In genomic region chr3:48190911-48191310, GRCh38 we compare ENCODE assay signal across 23 cellular contexts. TPM values are rescaled to one million over a fixed set of nuclear protein-coding genes. Genes with fewer than 3 reads are reported as not detected.
DNase-seq lines count a peak whose midpoint lies in the region; ATAC-seq and TF ChIP-seq lines count a peak whose summit lies in the region.
"Had no signal": no experiment of that assay in that cellular context is flagged by ENCODE, and none has a peak within 500 bp of the region (broad histone marks: within the 10 kb centered on the region; RNA-seq: fewer than 3 reads in every experiment).

No MANE protein-coding gene starts in this region.

- H4K8ac ChIP-seq in neuronal stem cell (ENCODE audit: low read depth, low read length): no peak overlapping the region

- H3K9me3 Mint-ChIP-seq in brain: no peaks in the 10 kb centered on the region
- H3K9me3 Mint-ChIP-seq: HFFc6 had no signal

- intact Hi-C loops in A673 (cut with micrococcal nuclease; ENCODE audit: unreplicated experiment) (no loop called here), heart right ventricle (cut with DNase I) (loop anchor here in 1 of 10 donors (10.0 kb wide), 1 partner anchor 244 kb away; the partner anchor contains the start of gene PLXNB1)

- H3K27me3 Mint-ChIP-seq in brain: peaks cover 10% of the 10 kb centered on the region

- H3K79me2 ChIP-seq in MM.1S (ENCODE audit: low read length): peaks cover 18% of the 10 kb centered on the region

- H2BK12ac ChIP-seq in neuronal stem cell (ENCODE audit: low read length): no peak overlapping the region

- H3K9ac ChIP-seq in neuronal stem cell (ENCODE audit: low read depth, low read length, poor library complexity) (no peak overlapping the region), MM.1S (ENCODE audit: low read length) (no peak overlapping the region)
- H3K9ac ChIP-seq: SK-N-SH had no signal

- TF ChIP-seq CTCF in brain (conservative IDR thresholded peaks at IDR 0.05) (no peak), A673 (conservative IDR thresholded peaks at IDR 0.05; ENCODE audit: low read depth, low read length) (no peak), MM.1S (IDR thresholded peaks at IDR 0.05; ENCODE audit: low read length) (no peak), heart right ventricle (IDR thresholded peaks at IDR 0.05) (no peak)

- H3F3A ChIP-seq in MM.1S (ENCODE audit: insufficient read depth, low read length): no peaks in the 10 kb centered on the region

- peaks cover 33% of the 10 kb centered on the region for H3K4me1 Mint-ChIP-seq in brain

- no peak overlapping the region for H3K27ac ChIP-seq in neuronal stem cell (replicated peaks; ENCODE audit: low read length)
- H3K27ac ChIP-seq in A673 (ENCODE audit: low read depth, low read length, poor library complexity, severe bottlenecking): no peak overlapping the region
- H3K27ac ChIP-seq in MM.1S (ENCODE audit: low read length): no peak overlapping the region
- no peak overlapping the region for H3K27ac ChIP-seq in heart right ventricle

- no peak overlapping the region for H2AK5ac ChIP-seq in neuronal stem cell (ENCODE audit: low read depth, low read length)

- DNase-seq in HT-29 (ENCODE audit: low spot score) (peak; percentile 47), islet precursor cell (peak; percentile 33), neuronal stem cell (ENCODE audit: low spot score) (no peak), A673 (ENCODE audit: low spot score) (no peak), MM.1S (no peak), putamen (ENCODE audit: low spot score) (no peak), heart right ventricle (no peak)
- DNase-seq: CD4-positive, CD25-positive, alpha-beta regulatory T cell; COR-L47; DMS 273 treated with DMSO at 0.1 percent for 48 hours; HFFc6; KG1; NCI-H1105; NCI-H146; NCI-H2029 treated with DMSO at 0.1 percent for 48 hours; NCI-H226; NCI-H510A treated with DMSO at 0.1 percent for 48 hours; NCI-H748 treated with DMSO at 0.1 percent for 48 hours; SIG-M5; SK-N-SH had no signal

- no peak overlapping the region for H3K4me3 Mint-ChIP-seq in brain
- H3K4me3 Mint-ChIP-seq: HFFc6 had no signal

- H3K18ac ChIP-seq in neuronal stem cell (ENCODE audit: low read length): no peak overlapping the region

- H2BK15ac ChIP-seq in neuronal stem cell (ENCODE audit: low read length): no peak overlapping the region

- no CpG with 5 or more reads among the region's 3 CpGs for WGBS in neuronal stem cell (ENCODE audit: extremely low coverage in 2 of 2, insufficient read length in 2 of 2, insufficient replicate concordance in 1 of 2), 2 donors
- WGBS in heart right ventricle, 2 donors: 76 to 78% methylated on average over 3 of the region's 3 CpGs

- ATAC-seq in heart right ventricle: no peak
- ATAC-seq: Panc1 had no signal

- no peaks in the 10 kb centered on the region for H3K36me3 Mint-ChIP-seq in brain
- H3K36me3 Mint-ChIP-seq: CD4-positive, CD25-positive, alpha-beta regulatory T cell had no signal

- no peak overlapping the region for H3K4me2 ChIP-seq in neuronal stem cell (ENCODE audit: insufficient read depth, low read length, poor library complexity, severe bottlenecking)
- no peak overlapping the region for H3K4me2 ChIP-seq in MM.1S (ENCODE audit: low read depth, low read length)
- H3K4me2 ChIP-seq: SK-N-SH had no signal

- no peak overlapping the region for H2BK120ac ChIP-seq in neuronal stem cell (ENCODE audit: low read depth, low read length)

- BruUV-seq in A673 (replicated peaks; lab: Mats Ljungman, UMichigan): no TSS peak

- H3K4me3 ChIP-seq in neuronal stem cell (ENCODE audit: low read length in 2 of 2): no peak overlapping the region
- H3K4me3 ChIP-seq in A673 (ENCODE audit: low read depth, low read length, poor library complexity, severe bottlenecking): no peak overlapping the region
- H3K4me3 ChIP-seq in MM.1S (ENCODE audit: low read length): no peak overlapping the region
- H3K4me3 ChIP-seq in heart right ventricle: no peak overlapping the region

- no peak overlapping the region for H4K91ac ChIP-seq in neuronal stem cell (ENCODE audit: low read depth, low read length, poor library complexity)

- H3K36me3 ChIP-seq in neuronal stem cell (replicated peaks in 1 of 2; ENCODE audit: control insufficient read depth in 2 of 2, insufficient read depth in 2 of 2, low read length in 2 of 2) (peaks cover 0 to 10% of the 10 kb centered on the region in 2 donors), A673 (ENCODE audit: insufficient read depth, low read length, poor library complexity, severe bottlenecking) (peaks cover 2% of the 10 kb centered on the region), MM.1S (replicated peaks; ENCODE audit: insufficient read depth, low read length) (peaks cover 2% of the 10 kb centered on the region), heart right ventricle (peaks cover 0 to 3% (median 0%) of the 10 kb centered on the region in 9 donors)

- H3K27me3 ChIP-seq in neuronal stem cell (ENCODE audit: control insufficient read depth in 3 of 3, insufficient read depth in 3 of 3, low read depth in 1 of 3, low read length in 3 of 3) (peaks cover 0 to 2% (median 0%) of the 10 kb centered on the region in 3 experiments), A673 (replicated peaks; ENCODE audit: insufficient read depth, low read depth, low read length, poor library complexity) (no peaks in the 10 kb centered on the region), MM.1S (replicated peaks; ENCODE audit: insufficient read depth, low read length) (no peaks in the 10 kb centered on the region), heart right ventricle (no peaks in the 10 kb centered on the region)

- H2BK5ac ChIP-seq in neuronal stem cell (ENCODE audit: low read length): no peak overlapping the region

- peak overlapping the region in 3 of 5 experiments; percentile 17 to 93 (median 75) for H3K27ac Mint-ChIP-seq in brain
- H3K27ac Mint-ChIP-seq: HFFc6 had no signal

- peaks cover 8% of the 10 kb centered on the region for H3K79me1 ChIP-seq in neuronal stem cell (ENCODE audit: low read depth, low read length)

- H4K20me1 ChIP-seq in MM.1S (ENCODE audit: insufficient read depth, low read length): no peaks in the 10 kb centered on the region

- H2AFZ ChIP-seq in neuronal stem cell (ENCODE audit: low read length) (peak overlapping the region; percentile 83), MM.1S (ENCODE audit: low read length) (no peak overlapping the region)

- H3K9me3 ChIP-seq in neuronal stem cell (replicated peaks in 1 of 2; ENCODE audit: control insufficient read depth in 2 of 2, insufficient read depth in 1 of 2, low read depth in 1 of 2, low read length in 2 of 2) (no peaks in the 10 kb centered on the region), A673 (ENCODE audit: low read depth, low read length, poor library complexity, severe bottlenecking) (no peaks in the 10 kb centered on the region), MM.1S (replicated peaks; ENCODE audit: insufficient read depth, low read length) (no peaks in the 10 kb centered on the region), heart right ventricle (no peaks in the 10 kb centered on the region)
- H3K9me3 ChIP-seq: SK-N-SH had no signal

- H3K4me1 ChIP-seq in neuronal stem cell (ENCODE audit: control insufficient read depth in 2 of 2, insufficient read depth in 1 of 2, low read depth in 1 of 2, low read length in 2 of 2) (peaks cover 9 to 16% of the 10 kb centered on the region in 2 donors), A673 (ENCODE audit: insufficient read depth, low read length, poor library complexity, severe bottlenecking) (peaks cover 4% of the 10 kb centered on the region), MM.1S (ENCODE audit: low read length) (peaks cover 3% of the 10 kb centered on the region), heart right ventricle (peaks cover 0 to 19% (median 14%) of the 10 kb centered on the region in 9 donors)

- no peak overlapping the region for H3K23ac ChIP-seq in neuronal stem cell (ENCODE audit: low read depth, low read length, poor library complexity)

- no peak overlapping the region for H3K14ac ChIP-seq in neuronal stem cell (ENCODE audit: low read length)

- CTCF ChIA-PET in A673 (lab: Charles Lee): no interaction called here

- POLR2A ChIA-PET in A673 (lab: Charles Lee; ENCODE audit: low non-redundant PET): no interaction called here

- peak overlapping the region; percentile 85 for H3K4ac ChIP-seq in neuronal stem cell (ENCODE audit: low read length)

- H3K9me2 ChIP-seq in MM.1S (replicated peaks; ENCODE audit: insufficient read depth, low read length): no peaks in the 10 kb centered on the region
- H3K9me2 ChIP-seq: SK-N-SH had no signal

RNA-seq across cellular contexts. Expression of gene CDC25A, which starts 2.7 kb away (rescaled TPM):
- 16.3 and 33.6 TPM in 2 replicates for total RNA-seq in HT-29 (2014; rRNA removed; shearing (Covaris generic))
- 3.5 TPM for polyA plus RNA-seq in brain (ENCODE audit: insufficient read depth, low read depth, low replicate concordance)
- polyA plus RNA-seq in neuronal stem cell (2013, experiment 1 of 2): 26.0 TPM
- 24.4 TPM for polyA plus RNA-seq in neuronal stem cell (2013, experiment 2 of 2)
- total RNA-seq in A673 (2021): 29.5 and 34.6 TPM in 2 replicates
- total RNA-seq in heart right ventricle: 1 to 10 TPM in 6 of 10 donors, under 1 TPM in 4; 0.47 to 3.2 (median 1.2) TPM
- under 1 TPM; 0.20 to 0.59 TPM for polyA plus RNA-seq in heart right ventricle

RNA-seq across cellular contexts. Expression of gene CAMP, which starts 32.4 kb away (rescaled TPM):
- not detected in 2 replicates for total RNA-seq in HT-29 (2014; rRNA removed; shearing (Covaris generic))
- polyA plus RNA-seq in brain (ENCODE audit: insufficient read depth, low read depth, low replicate concordance): not detected
- polyA plus RNA-seq in neuronal stem cell (2013, experiment 1 of 2): not detected
- polyA plus RNA-seq in neuronal stem cell (2013, experiment 2 of 2): not detected
- total RNA-seq in A673 (2021): not detected in 2 replicates
- 1 to 10 TPM in 1 of 10 donors, under 1 TPM in 4, not detected in 5; 0.33 to 3.3 (median 0.42) TPM for total RNA-seq in heart right ventricle
- polyA plus RNA-seq in heart right ventricle: 1 to 10 TPM; 2.3 to 4.1 TPM
- total RNA-seq: CD4-positive, CD25-positive, alpha-beta regulatory T cell; HFFc6 had no signal
- polyA plus RNA-seq: BJ; CD4-positive, CD25-positive, alpha-beta regulatory T cell; SK-N-SH had no signal

RNA-seq across cellular contexts. Expression of gene ZNF589, which starts 50.0 kb away (rescaled TPM):
- 3.4 and 4.4 TPM in 2 replicates for total RNA-seq in HT-29 (2014; rRNA removed; shearing (Covaris generic))
- polyA plus RNA-seq in brain (ENCODE audit: insufficient read depth, low read depth, low replicate concordance) (4.2 TPM), heart right ventricle (1 to 10 TPM; 2.9 to 5.9 TPM)
- 28.2 TPM for polyA plus RNA-seq in neuronal stem cell (2013, experiment 1 of 2)
- polyA plus RNA-seq in neuronal stem cell (2013, experiment 2 of 2): 29.0 TPM
- total RNA-seq in A673 (2021) (25.6 and 26.7 TPM in 2 replicates), heart right ventricle (1 to 10 TPM; 3.6 to 7.0 (median 4.4) TPM)

Comparison
In these comparisons a context has a peak if more than half of its experiments do, and no peak if none do; other contexts are left out.
1. DNase-seq: peak in HT-29 (single experiment) and islet precursor cell (single experiment); none in neuronal stem cell (single experiment), A673 (single experiment), MM.1S (single experiment), putamen (single experiment) and heart right ventricle (0 of 2).